Comparison of ENCODE assay signal across 16 cellular contexts in the genomic region with DNA sequence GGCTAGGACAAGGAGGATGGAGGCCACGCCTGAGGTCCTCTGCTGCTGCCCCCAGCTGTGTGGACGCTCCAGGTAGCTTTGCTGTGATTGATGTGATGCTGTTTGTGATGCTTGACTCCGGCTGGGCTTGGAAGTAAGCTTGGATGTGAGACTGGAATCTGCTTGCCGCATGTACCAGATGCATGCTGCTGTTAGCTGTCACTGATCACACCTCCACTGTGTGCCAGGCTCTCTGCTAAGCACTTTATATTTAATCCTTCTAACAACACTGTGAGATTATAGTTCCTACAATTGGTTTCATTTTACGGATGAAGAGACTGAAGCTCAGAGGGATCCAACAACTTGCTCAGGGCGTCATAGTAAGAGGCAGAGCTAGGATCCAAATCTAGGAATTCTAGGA. TPM values are rescaled to one million over a fixed set of nuclear protein-coding genes. Genes with fewer than 3 reads are reported as not detected.
DNase-seq lines count a peak whose midpoint lies in the region; ATAC-seq and TF ChIP-seq lines count a peak whose summit lies in the region.
"Had no signal": no experiment of that assay in that cellular context is flagged by ENCODE, and none has a peak within 500 bp of the region (broad histone marks: within the 10 kb centered on the region; RNA-seq: fewer than 3 reads in every experiment).

No MANE protein-coding gene starts in this region.

- H2AFZ ChIP-seq in IMR-90 (replicated peaks; ENCODE audit: low read length, poor library complexity) = no peak overlapping the region

- H3K4me2 ChIP-seq in IMR-90 (ENCODE audit: low read depth, low read length) = no peak overlapping the region

- dilution Hi-C loops in IMR-90 (cut with HindIII; ENCODE audit: low sequenced_read_pairs, unreplicated experiment) = no loop called here

- no peak for TF ChIP-seq POLR2A in IMR-90 (IDR thresholded peaks at IDR 0.05; ENCODE audit: low read depth, low read length)

- H4K8ac ChIP-seq in IMR-90 (ENCODE audit: low read depth in 2 of 2, low read length in 2 of 2) = no peak overlapping the region

- no peaks in the 10 kb centered on the region for H3K27me3 Mint-ChIP-seq in type B pancreatic cell
- H3K27me3 Mint-ChIP-seq: CD4-positive, CD25-positive, alpha-beta regulatory T cell had no signal

- no peak overlapping the region for H2AK5ac ChIP-seq in IMR-90 (ENCODE audit: low read depth, low read length)

- no peak overlapping the region for H2BK20ac ChIP-seq in IMR-90 (ENCODE audit: low read depth, low read length)

- peak overlapping the region; percentile 32 for H3K27ac Mint-ChIP-seq in type B pancreatic cell

- intact Hi-C loops in left cardiac atrium (cut with DNase I) (no loop called here), heart right ventricle (cut with DNase I) (no loop called here), IMR-90 (cut with micrococcal nuclease) (no loop called here), A673 (cut with micrococcal nuclease; ENCODE audit: unreplicated experiment) (no loop called here)

- H3K9me3 Mint-ChIP-seq in type B pancreatic cell = no peaks in the 10 kb centered on the region

- no peak overlapping the region for H2BK120ac ChIP-seq in IMR-90 (ENCODE audit: low read depth, low read length)

- 84 to 89% methylated on average over 6 of the region's 6 CpGs for WGBS in heart right ventricle, 2 donors
- no CpG with 5 or more reads among the region's 6 CpGs for WGBS in IMR-90 (ENCODE audit: extremely low coverage in 2 of 2, insufficient read length in 1 of 2), 2 experiments

- no peak for TF ChIP-seq RAD21 in IMR-90 (IDR thresholded peaks at IDR 0.05; ENCODE audit: low read length)

- no peak overlapping the region for H3K9ac ChIP-seq in IMR-90 (ENCODE audit: low read depth, low read length)

- H3K56ac ChIP-seq in IMR-90 (ENCODE audit: extremely low read depth, insufficient read depth, low read length) = no peak overlapping the region

- H3K27ac ChIP-seq in heart right ventricle (no peak overlapping the region), IMR-90 (ENCODE audit: insufficient read depth, low read length) (no peak overlapping the region), A673 (ENCODE audit: low read depth, low read length, poor library complexity, severe bottlenecking) (no peak overlapping the region)

- H4K20me1 ChIP-seq in IMR-90 (ENCODE audit: insufficient read depth, low read length) = no peaks in the 10 kb centered on the region

- no peak overlapping the region for H2BK5ac ChIP-seq in IMR-90 (ENCODE audit: low read depth, low read length, poor library complexity, severe bottlenecking)

- H3K4me1 ChIP-seq in heart right ventricle (peaks cover 0 to 21% (median 6%) of the 10 kb centered on the region in 9 donors), IMR-90 (ENCODE audit: control insufficient read depth, insufficient read depth, low read length) (no peaks in the 10 kb centered on the region), A673 (ENCODE audit: insufficient read depth, low read length, poor library complexity, severe bottlenecking) (no peaks in the 10 kb centered on the region)

- no peak overlapping the region for H3K18ac ChIP-seq in IMR-90 (ENCODE audit: low read depth, low read length)

- H3K79me1 ChIP-seq in IMR-90 (ENCODE audit: low read depth in 1 of 2, low read length in 2 of 2) = peaks cover 12 to 37% of the 10 kb centered on the region in 2 experiments; a peak in 3 of 4 replicates

- no peak overlapping the region for H3K4me3 Mint-ChIP-seq in type B pancreatic cell

- peaks cover 6% of the 10 kb centered on the region; the same call in 1 of the 2 replicates for H3K9me1 ChIP-seq in IMR-90 (ENCODE audit: insufficient read depth, low read length)

- peak overlapping the region; percentile 66 for H2AK9ac ChIP-seq in IMR-90 (replicated peaks; ENCODE audit: low read depth, low read length, poor library complexity)

- H3K23ac ChIP-seq in IMR-90 (ENCODE audit: low read depth, low read length) = peak overlapping the region; percentile 57; the same call in 1 of the 2 replicates

- TF ChIP-seq CTCF in heart right ventricle (IDR thresholded peaks at IDR 0.05) = no peak
- no peak for TF ChIP-seq CTCF in IMR-90 (conservative IDR thresholded peaks at IDR 0.05; ENCODE audit: low read depth, low read length)
- TF ChIP-seq CTCF in type B pancreatic cell (conservative IDR thresholded peaks at IDR 0.05) = no peak
- TF ChIP-seq CTCF in A673 (conservative IDR thresholded peaks at IDR 0.05; ENCODE audit: low read depth, low read length) = no peak

- H4K91ac ChIP-seq in IMR-90 (ENCODE audit: insufficient read depth, low read depth, low read length) = no peak overlapping the region

- in situ Hi-C loops in IMR-90 (cut with MboI; ENCODE audit: low sequenced_read_pairs) = no loop called here

- H3K14ac ChIP-seq in IMR-90 (replicated peaks; ENCODE audit: low read depth, low read length) = no peak overlapping the region

- H3K36me3 ChIP-seq in heart right ventricle = peaks cover 0 to 36% (median 0%) of the 10 kb centered on the region in 9 donors
- peaks cover 2% of the 10 kb centered on the region; the same call in 1 of the 2 replicates for H3K36me3 ChIP-seq in IMR-90 (ENCODE audit: control insufficient read depth, insufficient read depth, low read length)
- H3K36me3 ChIP-seq in A673 (ENCODE audit: insufficient read depth, low read length, poor library complexity, severe bottlenecking) = no peaks in the 10 kb centered on the region

- DNase-seq in left cardiac atrium (no peak), heart right ventricle (no peak), IMR-90 (no peak), medulla oblongata (ENCODE audit: extremely low spot score) (peak; percentile 27), type B pancreatic cell (ENCODE audit: extremely low spot score, unreplicated experiment) (no peak), NOMO-1 treated with DMSO at 0.1 percent for 48 hours (lab: John Stamatoyannopoulos, UW; ENCODE audit: unreplicated experiment) (no peak), A673 (ENCODE audit: low spot score) (no peak)
- no peak for DNase-seq in stimulated activated CD4-positive, alpha-beta T cell treated with anti-CD3 and anti-CD28 coated beads, Interleukin-1b, Interleukin-23, amount 100 ng/mL, for 48 hours
- DNase-seq: CD4-positive, CD25-positive, alpha-beta regulatory T cell; DMS79; NCI-H187; NCI-H446; NCI-H748 treated with DMSO at 0.1 percent for 48 hours had no signal

- H3K9me3 ChIP-seq in heart right ventricle (no peaks in the 10 kb centered on the region), IMR-90 (ENCODE audit: control insufficient read depth, insufficient read depth, low read length) (no peaks in the 10 kb centered on the region), A673 (ENCODE audit: low read depth, low read length, poor library complexity, severe bottlenecking) (no peaks in the 10 kb centered on the region)

- peak; percentile 32 to 64 for ATAC-seq in left cardiac atrium
- no peak for ATAC-seq in heart right ventricle
- ATAC-seq in IMR-90 (ENCODE audit: low read depth) = no peak
- ATAC-seq: Panc1, Right ventricle myocardium inferior had no signal

- H3K27me3 ChIP-seq in heart right ventricle (no peaks in the 10 kb centered on the region), IMR-90 (ENCODE audit: control insufficient read depth, insufficient read depth, low read length) (no peaks in the 10 kb centered on the region), A673 (replicated peaks; ENCODE audit: insufficient read depth, low read depth, low read length, poor library complexity) (no peaks in the 10 kb centered on the region)

- POLR2A ChIA-PET in IMR-90 (lab: Charles Lee; ENCODE audit: unreplicated experiment) (no interaction called here), A673 (lab: Charles Lee; ENCODE audit: low non-redundant PET) (no interaction called here)

- BruUV-seq in IMR-90 (replicated peaks; lab: Mats Ljungman, UMichigan) = no TSS peak
- BruUV-seq in A673 (replicated peaks; lab: Mats Ljungman, UMichigan) = no TSS peak

- H3K36me3 Mint-ChIP-seq in type B pancreatic cell = peaks cover 5% of the 10 kb centered on the region

- no peak overlapping the region for H2BK15ac ChIP-seq in IMR-90 (ENCODE audit: low read depth, low read length)

- CTCF ChIA-PET in IMR-90 (lab: Yijun Ruan, JAX) = no interaction called here
- CTCF ChIA-PET in A673 (lab: Charles Lee) = interaction anchor here (0.6 kb wide), 1 partner anchor 271 kb away, joined by 4 read pairs; no protein-coding TSS in a partner anchor

- H3K4me3 ChIP-seq in heart right ventricle (no peak overlapping the region), IMR-90 (ENCODE audit: insufficient read depth, low read depth, low read length) (no peak overlapping the region), A673 (ENCODE audit: low read depth, low read length, poor library complexity, severe bottlenecking) (no peak overlapping the region)

- no peak overlapping the region for H4K5ac ChIP-seq in IMR-90 (ENCODE audit: low read depth, low read length)

- peaks cover 4% of the 10 kb centered on the region for H3K4me1 Mint-ChIP-seq in type B pancreatic cell (ENCODE audit: unreplicated experiment)

- H3K4ac ChIP-seq in IMR-90 (ENCODE audit: low read depth, low read length) = no peak overlapping the region

RNA-seq across cellular contexts. Expression of gene SNX29, which starts 23.5 kb away (rescaled TPM):
- total RNA-seq in left cardiac atrium = 10 to 100 TPM; 18.0 to 18.8 TPM
- total RNA-seq in heart right ventricle = 10 to 100 TPM; 10.8 to 23.9 (median 14.0) TPM
- polyA plus RNA-seq in heart right ventricle = 1 to 10 TPM; 2.1 to 2.8 TPM
- 14.7 and 21.3 TPM in 2 replicates for total RNA-seq in IMR-90 (2012; rRNA removed)
- 5.0 TPM in 2 replicates for polyA plus RNA-seq in IMR-90 (2012; rRNA removed)
- polyA plus RNA-seq in IMR-90 (2012; cell fraction: cytosol; rRNA removed) = 3.6 and 4.0 TPM in 2 replicates
- polyA plus RNA-seq in IMR-90 (2012; cell fraction: nucleus; rRNA removed; ENCODE audit: low replicate concordance) = 3.2 and 5.4 TPM in 2 replicates
- total RNA-seq in type B pancreatic cell (ENCODE audit: low replicate concordance) = 21.9 and 24.7 TPM in 2 replicates
- 10.1 and 14.3 TPM in 2 replicates for total RNA-seq in A673 (2021)

RNA-seq across cellular contexts. Expression of gene TNFRSF17, which starts 35.0 kb away (rescaled TPM):
- total RNA-seq in left cardiac atrium (not detected), heart right ventricle (not detected), IMR-90 (2012; rRNA removed) (not detected in 2 replicates), type B pancreatic cell (ENCODE audit: low replicate concordance) (not detected in 2 replicates), A673 (2021) (not detected in 2 replicates)
- polyA plus RNA-seq in heart right ventricle (not detected), IMR-90 (2012; rRNA removed) (not detected in 2 replicates)
- polyA plus RNA-seq in IMR-90 (2012; cell fraction: cytosol; rRNA removed) = not detected in 2 replicates
- polyA plus RNA-seq in IMR-90 (2012; cell fraction: nucleus; rRNA removed; ENCODE audit: low replicate concordance) = not detected in 2 replicates
- total RNA-seq: CD4-positive, CD25-positive, alpha-beta regulatory T cell; H4; Right ventricle myocardium inferior had no signal
- polyA plus RNA-seq: CD4-positive, CD25-positive, alpha-beta regulatory T cell had no signal

RNA-seq across cellular contexts. Expression of gene NPIPB2, which starts 58.2 kb away (rescaled TPM):
- 1 to 10 TPM; 2.1 to 2.4 TPM for total RNA-seq in left cardiac atrium
- total RNA-seq in heart right ventricle = 1 to 10 TPM; 1.2 to 4.7 (median 2.3) TPM
- 1 to 10 TPM; 3.7 to 8.9 TPM for polyA plus RNA-seq in heart right ventricle
- total RNA-seq in IMR-90 (2012; rRNA removed) = 1.4 and 2.2 TPM in 2 replicates
- polyA plus RNA-seq in IMR-90 (2012; rRNA removed) = 7.7 and 13.4 TPM in 2 replicates
- polyA plus RNA-seq in IMR-90 (2012; cell fraction: cytosol; rRNA removed) = 0.05 and 2.4 TPM in 2 replicates
- 15.8 and 57.1 TPM in 2 replicates for polyA plus RNA-seq in IMR-90 (2012; cell fraction: nucleus; rRNA removed; ENCODE audit: low replicate concordance)
- total RNA-seq in type B pancreatic cell (ENCODE audit: low replicate concordance) = 7.5 and 13.4 TPM in 2 replicates
- total RNA-seq in A673 (2021) = 9.2 and 9.6 TPM in 2 replicates

Comparison
In these comparisons a context has a peak if more than half of its experiments do, and no peak if none do; other contexts are left out.
1. ATAC-seq: peak in left cardiac atrium (2 of 2); none in heart right ventricle (0 of 8) and IMR-90 (single experiment).